Comparison of ENCODE assay signal across 1 cellular context in the genomic region with DNA sequence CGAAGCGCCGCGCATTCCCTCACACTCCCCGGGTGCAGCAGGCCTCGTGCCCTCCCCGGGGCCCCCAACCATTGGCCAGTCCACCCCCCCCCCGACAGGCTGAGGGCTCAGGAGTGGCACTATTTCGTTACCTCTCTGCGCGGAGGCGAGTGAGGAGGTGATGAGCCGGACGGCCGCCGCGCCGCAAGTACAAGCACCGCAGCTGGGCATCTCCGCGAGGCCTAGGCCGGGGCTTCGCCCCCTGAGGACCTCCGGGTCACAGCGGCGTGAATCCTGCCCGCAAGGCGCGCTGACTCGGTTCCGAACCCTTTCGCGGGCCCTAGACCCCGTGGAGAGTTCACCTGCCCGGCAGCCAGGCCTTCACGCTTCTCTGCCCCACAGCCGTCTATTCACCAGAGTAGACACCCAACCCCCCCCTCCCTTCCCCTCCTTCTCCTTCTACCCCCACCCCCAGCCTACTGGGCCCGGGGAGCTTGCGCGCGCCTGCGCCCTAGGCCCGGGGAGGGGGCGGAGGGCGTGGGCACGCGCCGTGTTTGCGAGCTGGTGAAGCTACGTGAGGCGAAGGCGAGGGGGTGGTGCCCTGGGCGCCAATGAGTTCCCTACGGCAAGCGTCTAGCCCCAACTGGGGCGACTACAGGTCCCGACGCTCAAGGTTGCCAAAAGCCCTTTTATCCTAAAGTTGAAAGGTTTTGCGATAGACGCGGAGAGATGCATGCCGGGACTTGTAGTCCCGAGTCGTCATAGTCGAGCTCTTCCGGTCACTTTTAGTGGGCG.
A peak's percentile ranks its signal among the peaks of the same experiment; 100 is the strongest.
TF ChIP-seq lines count a peak whose summit lies in the region.

Gene CLPX (minus strand): TSS at position 399 of the 774 bp plus-strand sequence. CDS start 189 bp downstream, at position 210.

TF ChIP-seq in K562, 482 proteins besides CTCF, POLR2A, EP300 and RAD21 (continued from another document and continues in another):
- TF ChIP-seq MTA3 (IDR thresholded peaks at IDR 0.05; ENCODE audit: borderline replicate concordance) (peak; percentile 87; the same call in 1 of the 2 replicates), HCFC1 (IDR thresholded peaks at IDR 0.05; ENCODE audit: low read depth, low read length) (peak; percentile 94), ZKSCAN1 (IDR thresholded peaks at IDR 0.05; ENCODE audit: low read depth, low read length) (no peak), ZNF699 (CRISPR knock-in tag; IDR thresholded peaks at IDR 0.05; ENCODE audit: insufficient replicate concordance) (no peak), ESRRA (IDR thresholded peaks at IDR 0.05; ENCODE audit: borderline replicate concordance, low read depth) (peak; percentile 95), ZNF24 (IDR thresholded peaks at IDR 0.05) (no peak), PHTF2 (CRISPR knock-in tag; IDR thresholded peaks at IDR 0.05) (no peak), CAMTA2 (CRISPR knock-in tag; conservative IDR thresholded peaks at IDR 0.05) (no peak), SUPT5H (IDR thresholded peaks at IDR 0.05) (peak; percentile 76), ZNF551 (CRISPR knock-in tag; IDR thresholded peaks at IDR 0.05) (no peak), ZNF316 (IDR thresholded peaks at IDR 0.05) (no peak), MITF (IDR thresholded peaks at IDR 0.05) (no peak), SIN3A (IDR thresholded peaks at IDR 0.05; ENCODE audit: borderline replicate concordance in 2 of 2, control insufficient read depth in 1 of 2, low read depth in 2 of 2, low read length in 2 of 2) (0 out of 4 replicates have a peak, but pooled peaks of 1 of the 2 experiments have one; percentile 11), TCF7 (IDR thresholded peaks at IDR 0.05; ENCODE audit: borderline replicate concordance) (peak; percentile 61; the same call in 1 of the 2 replicates), FOXJ3 (CRISPR knock-in tag; IDR thresholded peaks at IDR 0.05) (no peak), ZFX (CRISPR knock-in tag; IDR thresholded peaks at IDR 0.05) (peak; percentile 98), ZC3H4 (CRISPR knock-in tag; IDR thresholded peaks at IDR 0.05; ENCODE audit: borderline replicate concordance) (no peak), GABPB1 (CRISPR knock-in tag; IDR thresholded peaks at IDR 0.05) (peak; percentile 87), MEF2A (IDR thresholded peaks at IDR 0.05; ENCODE audit: control insufficient read depth, low read depth, low read length) (no peak), NCOA6 (IDR thresholded peaks at IDR 0.05) (no peak), ATF4 (CRISPR knock-in tag; IDR thresholded peaks at IDR 0.05) (peak; percentile 36; the same call in 1 of the 2 replicates), ZC3H8 (IDR thresholded peaks at IDR 0.05) (no peak), ILF3 (IDR thresholded peaks at IDR 0.05; ENCODE audit: borderline replicate concordance) (no peak), NR2F6 (CRISPR knock-in tag; IDR thresholded peaks at IDR 0.05) (no peak), CEBPG (CRISPR knock-in tag; IDR thresholded peaks at IDR 0.05) (no peak), CEBPG (tag; conservative IDR thresholded peaks at IDR 0.05 in 1 of 2, IDR thresholded peaks at IDR 0.05 in 1 of 2) (no peak), BCLAF1 (IDR thresholded peaks at IDR 0.05; ENCODE audit: borderline replicate concordance in 1 of 2, control insufficient read depth in 1 of 2, low read depth in 2 of 2, low read length in 1 of 2) (peak in 1 of 2 experiments; percentile 45; a peak in 1 of 4 replicates), POU5F1 (IDR thresholded peaks at IDR 0.05; ENCODE audit: borderline replicate concordance, low read depth, low read length, partially characterized antibody) (peak; percentile 52), ZNF507 (tag; conservative IDR thresholded peaks at IDR 0.05) (no peak), HDAC1 (IDR thresholded peaks at IDR 0.05) (peak in 1 of 2 experiments; percentile 14; a peak in 1 of 4 replicates)
- TF ChIP-seq, protein P1, sequence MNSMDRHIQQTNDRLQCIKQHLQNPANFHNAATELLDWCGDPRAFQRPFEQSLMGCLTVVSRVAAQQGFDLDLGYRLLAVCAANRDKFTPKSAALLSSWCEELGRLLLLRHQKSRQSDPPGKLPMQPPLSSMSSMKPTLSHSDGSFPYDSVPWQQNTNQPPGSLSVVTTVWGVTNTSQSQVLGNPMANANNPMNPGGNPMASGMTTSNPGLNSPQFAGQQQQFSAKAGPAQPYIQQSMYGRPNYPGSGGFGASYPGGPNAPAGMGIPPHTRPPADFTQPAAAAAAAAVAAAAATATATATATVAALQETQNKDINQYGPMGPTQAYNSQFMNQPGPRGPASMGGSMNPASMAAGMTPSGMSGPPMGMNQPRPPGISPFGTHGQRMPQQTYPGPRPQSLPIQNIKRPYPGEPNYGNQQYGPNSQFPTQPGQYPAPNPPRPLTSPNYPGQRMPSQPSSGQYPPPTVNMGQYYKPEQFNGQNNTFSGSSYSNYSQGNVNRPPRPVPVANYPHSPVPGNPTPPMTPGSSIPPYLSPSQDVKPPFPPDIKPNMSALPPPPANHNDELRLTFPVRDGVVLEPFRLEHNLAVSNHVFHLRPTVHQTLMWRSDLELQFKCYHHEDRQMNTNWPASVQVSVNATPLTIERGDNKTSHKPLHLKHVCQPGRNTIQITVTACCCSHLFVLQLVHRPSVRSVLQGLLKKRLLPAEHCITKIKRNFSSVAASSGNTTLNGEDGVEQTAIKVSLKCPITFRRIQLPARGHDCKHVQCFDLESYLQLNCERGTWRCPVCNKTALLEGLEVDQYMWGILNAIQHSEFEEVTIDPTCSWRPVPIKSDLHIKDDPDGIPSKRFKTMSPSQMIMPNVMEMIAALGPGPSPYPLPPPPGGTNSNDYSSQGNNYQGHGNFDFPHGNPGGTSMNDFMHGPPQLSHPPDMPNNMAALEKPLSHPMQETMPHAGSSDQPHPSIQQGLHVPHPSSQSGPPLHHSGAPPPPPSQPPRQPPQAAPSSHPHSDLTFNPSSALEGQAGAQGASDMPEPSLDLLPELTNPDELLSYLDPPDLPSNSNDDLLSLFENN (IDR thresholded peaks at IDR 0.05; ENCODE audit: low read depth in 2 of 2, low read length in 2 of 2) = no peak; a peak in 1 of 4 replicates
- TF ChIP-seq, protein P2, sequence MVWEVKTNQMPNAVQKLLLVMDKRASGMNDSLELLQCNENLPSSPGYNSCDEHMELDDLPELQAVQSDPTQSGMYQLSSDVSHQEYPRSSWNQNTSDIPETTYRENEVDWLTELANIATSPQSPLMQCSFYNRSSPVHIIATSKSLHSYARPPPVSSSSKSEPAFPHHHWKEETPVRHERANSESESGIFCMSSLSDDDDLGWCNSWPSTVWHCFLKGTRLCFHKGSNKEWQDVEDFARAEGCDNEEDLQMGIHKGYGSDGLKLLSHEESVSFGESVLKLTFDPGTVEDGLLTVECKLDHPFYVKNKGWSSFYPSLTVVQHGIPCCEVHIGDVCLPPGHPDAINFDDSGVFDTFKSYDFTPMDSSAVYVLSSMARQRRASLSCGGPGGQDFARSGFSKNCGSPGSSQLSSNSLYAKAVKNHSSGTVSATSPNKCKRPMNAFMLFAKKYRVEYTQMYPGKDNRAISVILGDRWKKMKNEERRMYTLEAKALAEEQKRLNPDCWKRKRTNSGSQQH (CRISPR knock-in tag; IDR thresholded peaks at IDR 0.05) = 0 out of 2 replicates have a peak, but pooled peaks have one; percentile 6
- TF ChIP-seq, protein P3, sequence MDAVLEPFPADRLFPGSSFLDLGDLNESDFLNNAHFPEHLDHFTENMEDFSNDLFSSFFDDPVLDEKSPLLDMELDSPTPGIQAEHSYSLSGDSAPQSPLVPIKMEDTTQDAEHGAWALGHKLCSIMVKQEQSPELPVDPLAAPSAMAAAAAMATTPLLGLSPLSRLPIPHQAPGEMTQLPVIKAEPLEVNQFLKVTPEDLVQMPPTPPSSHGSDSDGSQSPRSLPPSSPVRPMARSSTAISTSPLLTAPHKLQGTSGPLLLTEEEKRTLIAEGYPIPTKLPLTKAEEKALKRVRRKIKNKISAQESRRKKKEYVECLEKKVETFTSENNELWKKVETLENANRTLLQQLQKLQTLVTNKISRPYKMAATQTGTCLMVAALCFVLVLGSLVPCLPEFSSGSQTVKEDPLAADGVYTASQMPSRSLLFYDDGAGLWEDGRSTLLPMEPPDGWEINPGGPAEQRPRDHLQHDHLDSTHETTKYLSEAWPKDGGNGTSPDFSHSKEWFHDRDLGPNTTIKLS (IDR thresholded peaks at IDR 0.05; ENCODE audit: borderline replicate concordance, low read depth) = peak; percentile 76; the same call in 1 of the 2 replicates
- TF ChIP-seq, protein P4, sequence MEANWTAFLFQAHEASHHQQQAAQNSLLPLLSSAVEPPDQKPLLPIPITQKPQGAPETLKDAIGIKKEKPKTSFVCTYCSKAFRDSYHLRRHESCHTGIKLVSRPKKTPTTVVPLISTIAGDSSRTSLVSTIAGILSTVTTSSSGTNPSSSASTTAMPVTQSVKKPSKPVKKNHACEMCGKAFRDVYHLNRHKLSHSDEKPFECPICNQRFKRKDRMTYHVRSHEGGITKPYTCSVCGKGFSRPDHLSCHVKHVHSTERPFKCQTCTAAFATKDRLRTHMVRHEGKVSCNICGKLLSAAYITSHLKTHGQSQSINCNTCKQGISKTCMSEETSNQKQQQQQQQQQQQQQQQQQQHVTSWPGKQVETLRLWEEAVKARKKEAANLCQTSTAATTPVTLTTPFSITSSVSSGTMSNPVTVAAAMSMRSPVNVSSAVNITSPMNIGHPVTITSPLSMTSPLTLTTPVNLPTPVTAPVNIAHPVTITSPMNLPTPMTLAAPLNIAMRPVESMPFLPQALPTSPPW (CRISPR knock-in tag; IDR thresholded peaks at IDR 0.05) = peak; percentile 99
- TF ChIP-seq, protein P5, sequence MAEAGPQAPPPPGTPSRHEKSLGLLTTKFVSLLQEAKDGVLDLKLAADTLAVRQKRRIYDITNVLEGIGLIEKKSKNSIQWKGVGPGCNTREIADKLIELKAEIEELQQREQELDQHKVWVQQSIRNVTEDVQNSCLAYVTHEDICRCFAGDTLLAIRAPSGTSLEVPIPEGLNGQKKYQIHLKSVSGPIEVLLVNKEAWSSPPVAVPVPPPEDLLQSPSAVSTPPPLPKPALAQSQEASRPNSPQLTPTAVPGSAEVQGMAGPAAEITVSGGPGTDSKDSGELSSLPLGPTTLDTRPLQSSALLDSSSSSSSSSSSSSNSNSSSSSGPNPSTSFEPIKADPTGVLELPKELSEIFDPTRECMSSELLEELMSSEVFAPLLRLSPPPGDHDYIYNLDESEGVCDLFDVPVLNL (CRISPR knock-in tag; IDR thresholded peaks at IDR 0.05; ENCODE audit: low read depth) = no peak
- TF ChIP-seq, protein P6, sequence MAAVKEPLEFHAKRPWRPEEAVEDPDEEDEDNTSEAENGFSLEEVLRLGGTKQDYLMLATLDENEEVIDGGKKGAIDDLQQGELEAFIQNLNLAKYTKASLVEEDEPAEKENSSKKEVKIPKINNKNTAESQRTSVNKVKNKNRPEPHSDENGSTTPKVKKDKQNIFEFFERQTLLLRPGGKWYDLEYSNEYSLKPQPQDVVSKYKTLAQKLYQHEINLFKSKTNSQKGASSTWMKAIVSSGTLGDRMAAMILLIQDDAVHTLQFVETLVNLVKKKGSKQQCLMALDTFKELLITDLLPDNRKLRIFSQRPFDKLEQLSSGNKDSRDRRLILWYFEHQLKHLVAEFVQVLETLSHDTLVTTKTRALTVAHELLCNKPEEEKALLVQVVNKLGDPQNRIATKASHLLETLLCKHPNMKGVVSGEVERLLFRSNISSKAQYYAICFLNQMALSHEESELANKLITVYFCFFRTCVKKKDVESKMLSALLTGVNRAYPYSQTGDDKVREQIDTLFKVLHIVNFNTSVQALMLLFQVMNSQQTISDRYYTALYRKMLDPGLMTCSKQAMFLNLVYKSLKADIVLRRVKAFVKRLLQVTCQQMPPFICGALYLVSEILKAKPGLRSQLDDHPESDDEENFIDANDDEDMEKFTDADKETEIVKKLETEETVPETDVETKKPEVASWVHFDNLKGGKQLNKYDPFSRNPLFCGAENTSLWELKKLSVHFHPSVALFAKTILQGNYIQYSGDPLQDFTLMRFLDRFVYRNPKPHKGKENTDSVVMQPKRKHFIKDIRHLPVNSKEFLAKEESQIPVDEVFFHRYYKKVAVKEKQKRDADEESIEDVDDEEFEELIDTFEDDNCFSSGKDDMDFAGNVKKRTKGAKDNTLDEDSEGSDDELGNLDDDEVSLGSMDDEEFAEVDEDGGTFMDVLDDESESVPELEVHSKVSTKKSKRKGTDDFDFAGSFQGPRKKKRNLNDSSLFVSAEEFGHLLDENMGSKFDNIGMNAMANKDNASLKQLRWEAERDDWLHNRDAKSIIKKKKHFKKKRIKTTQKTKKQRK (IDR thresholded peaks at IDR 0.05; ENCODE audit: borderline replicate concordance, low read depth, low read length) = no peak
